8 cellular contexts compared by ENCODE assay signal in genomic region chr13:43785166-43785680, GRCh38. TPM values are rescaled to one million over a fixed set of nuclear protein-coding genes. Genes with fewer than 3 reads are reported as not detected.
A peak's percentile ranks its signal among the peaks of the same experiment; 100 is the strongest.
DNase-seq lines count a peak whose midpoint lies in the region; ATAC-seq and TF ChIP-seq lines count a peak whose summit lies in the region.

No MANE protein-coding gene starts in this region.

- TF ChIP-seq CTCF in brain (conservative IDR thresholded peaks at IDR 0.05) (no peak), upper lobe of left lung (IDR thresholded peaks at IDR 0.05) (no peak)

- TF ChIP-seq EP300 in upper lobe of left lung (IDR thresholded peaks at IDR 0.05) = no peak

- no peaks in the 10 kb centered on the region for H3K9me3 Mint-ChIP-seq in activated naive CD4-positive, alpha-beta T cell treated with anti-CD3 and anti-CD28 coated beads, Interleukin-2, amount 50 U/mL, for 24 hours
- no peaks in the 10 kb centered on the region for H3K9me3 Mint-ChIP-seq in brain

- 35 to 43% methylated on average over 12 of the region's 12 CpGs for WGBS in upper lobe of left lung, 2 donors

- H3K4me1 ChIP-seq in upper lobe of left lung = peaks cover 21 to 28% (median 23%) of the 10 kb centered on the region in 4 donors

- DNase-seq in activated naive CD4-positive, alpha-beta T cell treated with Interleukin-2 at 50 U/mL for 16 hours = no peak
- DNase-seq in medulla oblongata (ENCODE audit: extremely low spot score) (peak; percentile 31), upper lobe of left lung (peak in 1 of 2 donors; percentile 14), inferior parietal cortex (ENCODE audit: extremely low spot score) (no peak)

- H3K27ac Mint-ChIP-seq in activated naive CD4-positive, alpha-beta T cell treated with anti-CD3 and anti-CD28 coated beads, Interleukin-2, amount 50 U/mL, for 24 hours = no peak overlapping the region
- H3K27ac Mint-ChIP-seq in brain = peak overlapping the region; percentile 14 to 93 (median 61)

- no peak for TF ChIP-seq POLR2A in upper lobe of left lung (IDR thresholded peaks at IDR 0.05)

- peaks cover 0 to 23% (median 13%) of the 10 kb centered on the region in 4 donors for H3K27me3 ChIP-seq in upper lobe of left lung

- peaks cover 32% of the 10 kb centered on the region for H3K27me3 Mint-ChIP-seq in activated naive CD4-positive, alpha-beta T cell treated with anti-CD3 and anti-CD28 coated beads, Interleukin-2, amount 50 U/mL, for 24 hours
- peaks cover 5% of the 10 kb centered on the region for H3K27me3 Mint-ChIP-seq in brain

- no peaks in the 10 kb centered on the region for H3K9me3 ChIP-seq in upper lobe of left lung

- no peaks in the 10 kb centered on the region for H3K36me3 ChIP-seq in upper lobe of left lung

- H3K4me3 Mint-ChIP-seq in activated naive CD4-positive, alpha-beta T cell treated with anti-CD3 and anti-CD28 coated beads, Interleukin-2, amount 50 U/mL, for 24 hours = peak overlapping the region; percentile 60
- H3K4me3 Mint-ChIP-seq in brain = peak overlapping the region; percentile 81 to 97 (median 87)

- no peaks in the 10 kb centered on the region for H3K36me3 Mint-ChIP-seq in activated naive CD4-positive, alpha-beta T cell treated with anti-CD3 and anti-CD28 coated beads, Interleukin-2, amount 50 U/mL, for 24 hours
- H3K36me3 Mint-ChIP-seq in brain = no peaks in the 10 kb centered on the region

- peaks cover 8% of the 10 kb centered on the region for H3K4me1 Mint-ChIP-seq in activated naive CD4-positive, alpha-beta T cell treated with anti-CD3 and anti-CD28 coated beads, Interleukin-2, amount 50 U/mL, for 24 hours
- peaks cover 74% of the 10 kb centered on the region for H3K4me1 Mint-ChIP-seq in brain

- peak overlapping the region in 3 of 4 donors; percentile 40 to 63 (median 61) for H3K4me3 ChIP-seq in upper lobe of left lung

- no peak for ATAC-seq in upper lobe of left lung (ENCODE audit: low FRiP score in 2 of 2)
- ATAC-seq in HG03432 (IDR thresholded peaks at IDR 0.05; ENCODE audit: unreplicated experiment) = no peak
- no peak for ATAC-seq in GM21737 (IDR thresholded peaks at IDR 0.05; ENCODE audit: unreplicated experiment)

- no peak overlapping the region for H3K27ac ChIP-seq in upper lobe of left lung

RNA-seq across cellular contexts. Expression of gene ENOX1, which starts 1.5 kb away (rescaled TPM):
- polyA plus RNA-seq in brain (ENCODE audit: insufficient read depth, low read depth, low replicate concordance) = 3.6 TPM
- total RNA-seq in upper lobe of left lung = 1 to 10 TPM in 1 of 6 donors, under 1 TPM in 3, not detected in 2; 0.20 to 1.0 (median 0.46) TPM
